In genomic region chr12:53726342-53726741, GRCh38 we compare ENCODE assay signal across 9 cellular contexts. TPM values are rescaled to one million over a fixed set of nuclear protein-coding genes. Genes with fewer than 3 reads are reported as not detected.
DNase-seq lines count a peak whose midpoint lies in the region; ATAC-seq, FAIRE-seq and TF ChIP-seq lines count a peak whose summit lies in the region.
"Had no signal": no experiment of that assay in that cellular context is flagged by ENCODE, and none has a peak within 500 bp of the region (broad histone marks: within the 10 kb centered on the region; RNA-seq: fewer than 3 reads in every experiment).

No MANE protein-coding gene starts in this region.

- CTCF ChIA-PET in A549 (lab: Yijun Ruan, JAX), result interaction anchor here (1.1 to 24.8 kb wide), 6 partner anchors 10 to 50 kb away, joined by 3 to 833 read pairs (median 12); partner anchors contain the start of gene ATP5MC2

- no peak overlapping the region for H2BK120ac ChIP-seq in mesenchymal stem cell (ENCODE audit: low read depth, low read length)

- peak overlapping the region; percentile 95 for H3K9ac ChIP-seq in mesenchymal stem cell (ENCODE audit: low read length)

- POLR2A ChIA-PET in A549 (lab: Yijun Ruan, JAX), result no interaction called here

- H3K27me3 ChIP-seq in mesenchymal stem cell (ENCODE audit: control insufficient read depth in 1 of 2, insufficient read depth in 1 of 2, low read length in 2 of 2), result no peaks in the 10 kb centered on the region

- no peak overlapping the region for H4K91ac ChIP-seq in mesenchymal stem cell (ENCODE audit: low read length)

- H2AFZ ChIP-seq in mesenchymal stem cell (ENCODE audit: low read depth, low read length), result no peak overlapping the region

- no peak overlapping the region for H2BK15ac ChIP-seq in mesenchymal stem cell (ENCODE audit: low read depth, poor library complexity, severe bottlenecking)

- no peak overlapping the region for H3K4ac ChIP-seq in mesenchymal stem cell (ENCODE audit: low read depth in 1 of 2, low read length in 2 of 2)

- ATAC-seq in A549 (no peak), GM21447 (IDR thresholded peaks at IDR 0.05; ENCODE audit: unreplicated experiment) (no peak), HG03045 (IDR thresholded peaks at IDR 0.05; ENCODE audit: unreplicated experiment) (no peak)

- H3K4me3 ChIP-seq in A549 (peak overlapping the region; percentile 64; the same call in 2 of the 3 replicates), astrocyte of the spinal cord (ENCODE audit: low read depth, low read length) (peak overlapping the region; percentile 87), mesenchymal stem cell (ENCODE audit: insufficient read depth in 1 of 2, low read depth in 1 of 2, low read length in 2 of 2) (peak overlapping the region in 1 of 2 experiments; percentile 98)

- no peak for TF ChIP-seq EP300 in A549 (IDR thresholded peaks at IDR 0.05)

- no peak for TF ChIP-seq RAD21 in A549 (conservative IDR thresholded peaks at IDR 0.05 in 1 of 2, IDR thresholded peaks at IDR 0.05 in 1 of 2)

- DNase-seq in A549 (ENCODE audit: low read depth in 1 of 2, low spot score in 1 of 2) (no peak), HT1080 (ENCODE audit: low read depth) (peak; percentile 36), astrocyte of the spinal cord (ENCODE audit: low read depth, low spot score) (no peak), mesenchymal stem cell (no peak), midbrain (lab: John Stamatoyannopoulos, UW) (no peak), COLO668 (lab: John Stamatoyannopoulos, UW; ENCODE audit: unreplicated experiment) (no peak)

- H3K4me2 ChIP-seq in A549, result peak overlapping the region; percentile 85
- H3K4me2 ChIP-seq in mesenchymal stem cell (ENCODE audit: low read length, poor library complexity, severe bottlenecking), result peak overlapping the region; percentile 29

- 23% methylated on average over 2 of the region's 2 CpGs for WGBS in A549 (ENCODE audit: missing lambda C conversion rate)
- 84% methylated on average over 2 of the region's 2 CpGs for WGBS in mesenchymal stem cell

- peaks cover 31 to 44% of the 10 kb centered on the region in 2 experiments for H3K36me3 ChIP-seq in mesenchymal stem cell (ENCODE audit: control insufficient read depth in 1 of 2, insufficient read depth in 2 of 2, low read depth in 1 of 2, low read length in 2 of 2)

- H3K14ac ChIP-seq in mesenchymal stem cell (ENCODE audit: low read length in 2 of 2), result no peak overlapping the region

- in situ Hi-C loops in astrocyte of the spinal cord (cut with HindIII; ENCODE audit: low sequenced_read_pairs), result no loop called here

- H2AK5ac ChIP-seq in mesenchymal stem cell (ENCODE audit: low read length, severe bottlenecking), result no peak overlapping the region

- no peak overlapping the region for H3K18ac ChIP-seq in mesenchymal stem cell (ENCODE audit: low read depth in 1 of 2, low read length in 2 of 2)

- H3K79me1 ChIP-seq in mesenchymal stem cell (replicated peaks; ENCODE audit: low read length, poor library complexity, severe bottlenecking), result peaks cover 24% of the 10 kb centered on the region

- no peak overlapping the region for H3K27ac ChIP-seq in A549
- H3K27ac ChIP-seq in mesenchymal stem cell (ENCODE audit: low read length, poor library complexity, severe bottlenecking), result no peak overlapping the region

- H3K4me1 ChIP-seq in A549, result peaks cover 12% of the 10 kb centered on the region
- H3K4me1 ChIP-seq in mesenchymal stem cell (ENCODE audit: control insufficient read depth, insufficient read depth, low read depth, low read length), result peaks cover 4% of the 10 kb centered on the region

- H2BK12ac ChIP-seq in mesenchymal stem cell (ENCODE audit: low read length in 2 of 2), result no peak overlapping the region

- TF ChIP-seq CTCF in A549 (IDR thresholded peaks at IDR 0.05), result no peak
- TF ChIP-seq CTCF in astrocyte of the spinal cord (IDR thresholded peaks at IDR 0.05; ENCODE audit: low read depth, low read length), result no peak

- no peak overlapping the region for H2BK5ac ChIP-seq in mesenchymal stem cell (ENCODE audit: low read depth, low read length, poor library complexity, severe bottlenecking)

- no peak for FAIRE-seq in A549 (lab: Jason Lieb, UNC)

- H3K9me3 ChIP-seq in A549 (no peaks in the 10 kb centered on the region), mesenchymal stem cell (ENCODE audit: control insufficient read depth, low read length) (no peaks in the 10 kb centered on the region)

- no peak overlapping the region for H3K23ac ChIP-seq in mesenchymal stem cell (ENCODE audit: low read length in 2 of 2)

- no peak overlapping the region for H4K8ac ChIP-seq in mesenchymal stem cell (ENCODE audit: low read length)

- TF ChIP-seq POLR2A in A549 (IDR thresholded peaks at IDR 0.05; ENCODE audit: low read length), result no peak

TF ChIP-seq in A549, 52 proteins besides CTCF, POLR2A, EP300 and RAD21 (continues in another document):
- TF ChIP-seq MAZ (IDR thresholded peaks at IDR 0.05; ENCODE audit: borderline replicate concordance, low read depth, low read length), result no peak
- TF ChIP-seq CHD2 (IDR thresholded peaks at IDR 0.05; ENCODE audit: low read length, partially characterized antibody), result no peak
- no peak for TF ChIP-seq HOXB13 (CRISPR knock-in tag; IDR thresholded peaks at IDR 0.05; ENCODE audit: low read depth)
- TF ChIP-seq HEYL (CRISPR knock-in tag; IDR thresholded peaks at IDR 0.05), result no peak
- no peak for TF ChIP-seq HES2 (IDR thresholded peaks at IDR 0.05)
- TF ChIP-seq NPAS2 (CRISPR knock-in tag; IDR thresholded peaks at IDR 0.05; ENCODE audit: borderline replicate concordance), result no peak
- no peak for TF ChIP-seq ZFP36 (IDR thresholded peaks at IDR 0.05; ENCODE audit: borderline replicate concordance, partially characterized antibody)
- no peak for TF ChIP-seq SREBF2 (IDR thresholded peaks at IDR 0.05)
- no peak for TF ChIP-seq BCL3 (IDR thresholded peaks at IDR 0.05)
- no peak for TF ChIP-seq PHF8 (IDR thresholded peaks at IDR 0.05; ENCODE audit: borderline replicate concordance, low read depth)
- no peak for TF ChIP-seq E2F6 (IDR thresholded peaks at IDR 0.05; ENCODE audit: borderline replicate concordance, low read depth)
- TF ChIP-seq ZNF302 (CRISPR knock-in tag; IDR thresholded peaks at IDR 0.05), result no peak
- no peak for TF ChIP-seq BHLHE40 (IDR thresholded peaks at IDR 0.05; ENCODE audit: low read depth, low read length)
- TF ChIP-seq RARB (CRISPR knock-in tag; IDR thresholded peaks at IDR 0.05), result no peak
- no peak for TF ChIP-seq HDAC2 (IDR thresholded peaks at IDR 0.05)
- no peak for TF ChIP-seq FOSL2 (IDR thresholded peaks at IDR 0.05)
- no peak for TF ChIP-seq FOSL2 (CRISPR knock-in tag; IDR thresholded peaks at IDR 0.05)

RNA-seq across cellular contexts. Expression of gene CALCOCO1, which starts 0.9 kb away (rescaled TPM):
- polyA plus RNA-seq in A549 (2011; rRNA removed) (41.5 and 54.5 TPM in 2 replicates), A549 (2017; fragmentation: RNase III; extraction: RNeasy Plus Mini Kit Qiagen cat#74134 plus additional on column Dnase treatment) (18.7 to 28.8 TPM (median 28.7 TPM) in 3 replicates)
- polyA plus RNA-seq in A549 (2012; cell fraction: cytosol; rRNA removed), result 15.6 and 21.3 TPM in 2 replicates
- polyA plus RNA-seq in A549 (2012; cell fraction: nucleus; rRNA removed), result 59.4 and 69.1 TPM in 2 replicates
- 49.6 and 75.0 TPM in 2 replicates for polyA minus RNA-seq in A549 (2011; rRNA and poly(A)+ RNA removed)
- 17.0 and 24.6 TPM in 2 replicates for total RNA-seq in HT1080 (2014; rRNA removed; shearing (Covaris generic))
- 23.6 and 27.5 TPM in 2 replicates for polyA plus RNA-seq in HT1080 (2015; cell fraction: cytosol; rRNA removed)
- polyA plus RNA-seq in HT1080 (2015; cell fraction: nucleus; rRNA removed), result 114 and 123 TPM in 2 replicates
- 52.6 TPM for polyA plus RNA-seq in mesenchymal stem cell (2013, experiment 1 of 2)
- 49.8 TPM for polyA plus RNA-seq in mesenchymal stem cell (2013, experiment 2 of 2)

RNA-seq across cellular contexts. Expression of gene CISTR, which starts 25.4 kb away (rescaled TPM):
- polyA plus RNA-seq in A549 (2011; rRNA removed), result not detected in 2 replicates
- not detected in 2 replicates for polyA plus RNA-seq in A549 (2012; cell fraction: cytosol; rRNA removed)
- polyA plus RNA-seq in A549 (2012; cell fraction: nucleus; rRNA removed), result not detected in 2 replicates
- polyA plus RNA-seq in A549 (2017; fragmentation: RNase III; extraction: RNeasy Plus Mini Kit Qiagen cat#74134 plus additional on column Dnase treatment), result not detected in 3 replicates
- not detected in 2 replicates for polyA minus RNA-seq in A549 (2011; rRNA and poly(A)+ RNA removed)
- not detected in 2 replicates for total RNA-seq in HT1080 (2014; rRNA removed; shearing (Covaris generic))
- not detected in 2 replicates for polyA plus RNA-seq in HT1080 (2015; cell fraction: cytosol; rRNA removed)
- not detected in 2 replicates for polyA plus RNA-seq in HT1080 (2015; cell fraction: nucleus; rRNA removed)
- not detected for polyA plus RNA-seq in mesenchymal stem cell (2013, experiment 1 of 2)
- polyA plus RNA-seq in mesenchymal stem cell (2013, experiment 2 of 2), result not detected
- total RNA-seq: activated CD8-positive, alpha-beta memory T cell treated with anti-CD3 and anti-CD28 coated beads for 36 hours had no signal

RNA-seq across cellular contexts. Expression of gene ATP5MC2, which starts 50.5 kb away (rescaled TPM):
- polyA plus RNA-seq in A549 (2011; rRNA removed), result 402 and 678 TPM in 2 replicates
- polyA plus RNA-seq in A549 (2012; cell fraction: cytosol; rRNA removed), result 681 and 867 TPM in 2 replicates
- polyA plus RNA-seq in A549 (2012; cell fraction: nucleus; rRNA removed), result 456 and 509 TPM in 2 replicates
- polyA plus RNA-seq in A549 (2017; fragmentation: RNase III; extraction: RNeasy Plus Mini Kit Qiagen cat#74134 plus additional on column Dnase treatment), result 540 to 553 TPM (median 542 TPM) in 3 replicates
- polyA minus RNA-seq in A549 (2011; rRNA and poly(A)+ RNA removed), result 1,209 and 1,762 TPM in 2 replicates
- total RNA-seq in HT1080 (2014; rRNA removed; shearing (Covaris generic)), result 390 and 472 TPM in 2 replicates
- polyA plus RNA-seq in HT1080 (2015; cell fraction: cytosol; rRNA removed), result 403 and 492 TPM in 2 replicates
- polyA plus RNA-seq in HT1080 (2015; cell fraction: nucleus; rRNA removed), result 166 and 189 TPM in 2 replicates
- polyA plus RNA-seq in mesenchymal stem cell (2013, experiment 1 of 2), result 474 TPM
- 484 TPM for polyA plus RNA-seq in mesenchymal stem cell (2013, experiment 2 of 2)
